ENCODE assay signal across 1 cellular context in genomic region chr14:54674342-54674741, GRCh38.
TF ChIP-seq lines count a peak whose summit lies in the region.

No MANE protein-coding gene starts in this region.

TF ChIP-seq in GM12878, 131 proteins besides CTCF, POLR2A, EP300 and RAD21:
- TF ChIP-seq NR2C2 (IDR thresholded peaks at IDR 0.05; ENCODE audit: borderline replicate concordance, control insufficient read depth, insufficient read length, low read depth) (no peak), IKZF1 (conservative IDR thresholded peaks at IDR 0.05) (no peak), ZNF274 (IDR thresholded peaks at IDR 0.05; ENCODE audit: insufficient read depth, insufficient read length) (no peak), SREBF1 (IDR thresholded peaks at IDR 0.05; ENCODE audit: low read length) (no peak), SMAD5 (IDR thresholded peaks at IDR 0.05; ENCODE audit: low read depth) (no peak), KLF5 (IDR thresholded peaks at IDR 0.05; ENCODE audit: partially characterized antibody) (no peak), ZNF207 (IDR thresholded peaks at IDR 0.05; ENCODE audit: borderline replicate concordance) (no peak), ASH2L (IDR thresholded peaks at IDR 0.05; ENCODE audit: borderline replicate concordance, low read depth) (no peak), CHD4 (IDR thresholded peaks at IDR 0.05) (no peak), BCL3 (IDR thresholded peaks at IDR 0.05; ENCODE audit: borderline replicate concordance, insufficient read depth, low read depth, low read length, poor library complexity, severe bottlenecking) (no peak), MTA3 (IDR thresholded peaks at IDR 0.05; ENCODE audit: borderline replicate concordance, low read length) (no peak), RUNX3 (IDR thresholded peaks at IDR 0.05; ENCODE audit: low read length) (peak; percentile 72), CEBPZ (IDR thresholded peaks at IDR 0.05; ENCODE audit: low read depth, low read length) (no peak), JUNB (IDR thresholded peaks at IDR 0.05) (no peak), POLR2AphosphoS2 (IDR thresholded peaks at IDR 0.05; ENCODE audit: low read depth, low read length) (no peak), CUX1 (IDR thresholded peaks at IDR 0.05; ENCODE audit: insufficient replicate concordance, low read depth, low read length) (no peak), TCF3 (IDR thresholded peaks at IDR 0.05; ENCODE audit: borderline replicate concordance, insufficient read depth, low read depth, low read length) (peak; percentile 61; the same call in 1 of the 2 replicates), TCF12 (IDR thresholded peaks at IDR 0.05; ENCODE audit: low read depth, low read length) (peak; percentile 61; the same call in 1 of the 2 replicates), MTA2 (IDR thresholded peaks at IDR 0.05; ENCODE audit: low read depth) (no peak)
TF ChIP-seq in GM12878: peak in this region for 3.
